In the genomic region with DNA sequence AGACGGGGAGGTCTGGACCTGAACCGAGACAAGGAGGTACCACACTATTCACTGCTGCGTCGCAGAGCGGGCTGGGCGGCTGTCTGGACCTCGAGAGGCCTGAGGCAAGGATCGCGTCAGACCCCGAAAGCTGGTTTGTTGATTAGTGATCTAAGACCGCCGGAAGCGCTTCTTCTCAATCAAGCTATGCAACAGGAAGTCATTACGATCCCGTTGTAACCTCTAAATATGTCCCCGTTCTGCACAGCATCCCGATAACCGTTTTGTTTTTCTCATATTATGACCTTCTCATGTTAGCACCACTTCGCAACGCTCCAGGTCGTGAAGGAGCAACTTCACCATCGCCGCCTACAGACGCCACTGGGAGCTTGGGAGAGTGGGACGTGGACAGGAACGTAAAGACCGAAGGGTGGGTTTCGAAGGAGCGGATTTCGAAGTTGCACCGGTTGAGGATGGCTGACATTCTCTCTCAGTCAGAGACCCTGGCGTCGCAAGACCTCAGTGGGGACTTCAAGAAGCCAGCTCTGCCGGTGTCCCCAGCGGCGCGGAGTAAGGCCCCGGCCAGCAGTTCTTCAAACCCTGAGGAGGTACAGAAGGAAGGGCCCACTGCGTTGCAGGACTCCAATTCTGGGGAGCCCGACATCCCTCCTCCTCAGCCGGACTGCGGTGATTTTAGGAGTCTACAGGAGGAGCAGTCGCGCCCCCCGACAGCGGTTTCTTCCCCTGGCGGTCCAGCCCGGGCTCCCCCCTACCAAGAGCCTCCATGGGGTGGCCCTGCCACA, we compare ENCODE assay signal across 8 cellular contexts. TPM values are rescaled to one million over a fixed set of nuclear protein-coding genes. Genes with fewer than 3 reads are reported as not detected.
DNase-seq lines count a peak whose midpoint lies in the region; TF ChIP-seq lines count a peak whose summit lies in the region.

A gene with protein sequence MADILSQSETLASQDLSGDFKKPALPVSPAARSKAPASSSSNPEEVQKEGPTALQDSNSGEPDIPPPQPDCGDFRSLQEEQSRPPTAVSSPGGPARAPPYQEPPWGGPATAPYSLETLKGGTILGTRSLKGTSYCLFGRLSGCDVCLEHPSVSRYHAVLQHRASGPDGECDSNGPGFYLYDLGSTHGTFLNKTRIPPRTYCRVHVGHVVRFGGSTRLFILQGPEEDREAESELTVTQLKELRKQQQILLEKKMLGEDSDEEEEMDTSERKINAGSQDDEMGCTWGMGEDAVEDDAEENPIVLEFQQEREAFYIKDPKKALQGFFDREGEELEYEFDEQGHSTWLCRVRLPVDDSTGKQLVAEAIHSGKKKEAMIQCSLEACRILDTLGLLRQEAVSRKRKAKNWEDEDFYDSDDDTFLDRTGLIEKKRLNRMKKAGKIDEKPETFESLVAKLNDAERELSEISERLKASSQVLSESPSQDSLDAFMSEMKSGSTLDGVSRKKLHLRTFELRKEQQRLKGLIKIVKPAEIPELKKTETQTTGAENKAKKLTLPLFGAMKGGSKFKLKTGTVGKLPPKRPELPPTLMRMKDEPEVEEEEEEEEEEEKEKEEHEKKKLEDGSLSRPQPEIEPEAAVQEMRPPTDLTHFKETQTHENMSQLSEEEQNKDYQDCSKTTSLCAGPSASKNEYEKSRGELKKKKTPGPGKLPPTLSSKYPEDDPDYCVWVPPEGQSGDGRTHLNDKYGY (plus strand): TSS at position 427 of the 782 bp plus-strand sequence. CDS start 26 bp downstream, at position 453.
A gene with protein sequence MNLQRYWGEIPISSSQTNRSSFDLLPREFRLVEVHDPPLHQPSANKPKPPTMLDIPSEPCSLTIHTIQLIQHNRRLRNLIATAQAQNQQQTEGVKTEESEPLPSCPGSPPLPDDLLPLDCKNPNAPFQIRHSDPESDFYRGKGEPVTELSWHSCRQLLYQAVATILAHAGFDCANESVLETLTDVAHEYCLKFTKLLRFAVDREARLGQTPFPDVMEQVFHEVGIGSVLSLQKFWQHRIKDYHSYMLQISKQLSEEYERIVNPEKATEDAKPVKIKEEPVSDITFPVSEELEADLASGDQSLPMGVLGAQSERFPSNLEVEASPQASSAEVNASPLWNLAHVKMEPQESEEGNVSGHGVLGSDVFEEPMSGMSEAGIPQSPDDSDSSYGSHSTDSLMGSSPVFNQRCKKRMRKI (minus strand): TSS at position 152 of the 782 bp plus-strand sequence. CDS start 1,422 bp downstream, outside the sequence.

- no peak for TF ChIP-seq EP300 in suprapubic skin (IDR thresholded peaks at IDR 0.05)

- H3K36me3 ChIP-seq in ES-I3 (ENCODE audit: insufficient read depth, low read length), result peaks cover 9% of the 10 kb centered on the region; the same call in 1 of the 2 replicates
- H3K36me3 ChIP-seq in HEK293 (ENCODE audit: control insufficient read depth in 2 of 2, insufficient read depth in 1 of 2, low read length in 2 of 2), result peaks cover 39 to 56% of the 10 kb centered on the region in 2 experiments
- H3K36me3 ChIP-seq in SK-N-MC (ENCODE audit: insufficient read depth, low read length), result peaks cover 39% of the 10 kb centered on the region
- peaks cover 43% of the 10 kb centered on the region for H3K36me3 ChIP-seq in suprapubic skin

- TF ChIP-seq CTCF in HEK293 (tag by site-specific recombination; IDR thresholded peaks at IDR 0.05) (peak; percentile 70; the same call in 1 of the 2 replicates), suprapubic skin (IDR thresholded peaks at IDR 0.05) (no peak)

- H3K4me1 Mint-ChIP-seq in activated naive CD4-positive, alpha-beta T cell treated with anti-CD3 and anti-CD28 coated beads, Interleukin-2, amount 50 U/mL, for 24 hours, result peaks cover 70% of the 10 kb centered on the region

- H3K9ac ChIP-seq in ES-I3 (ENCODE audit: low read depth, low read length), result peak within 1 kb of the TSS; percentile 71
- peak within 1 kb of the TSS; percentile 86 for H3K9ac ChIP-seq in SK-N-MC (ENCODE audit: insufficient read length)

- no peaks in the 10 kb centered on the region for H3K27me3 ChIP-seq in suprapubic skin

- no peaks in the 10 kb centered on the region for H3K9me3 ChIP-seq in ES-I3 (ENCODE audit: control insufficient read depth, insufficient read depth, low read length)
- no peaks in the 10 kb centered on the region for H3K9me3 ChIP-seq in HEK293 (ENCODE audit: control insufficient read depth, insufficient read depth, low read depth, low read length)
- no peaks in the 10 kb centered on the region for H3K9me3 ChIP-seq in SK-N-MC (ENCODE audit: low read depth, low read length)
- no peaks in the 10 kb centered on the region for H3K9me3 ChIP-seq in suprapubic skin

- H3K36me3 Mint-ChIP-seq in activated naive CD4-positive, alpha-beta T cell treated with anti-CD3 and anti-CD28 coated beads, Interleukin-2, amount 50 U/mL, for 24 hours, result peaks cover 16% of the 10 kb centered on the region

- CTCF ChIA-PET in HEK293 (lab: Yijun Ruan, JAX), result interaction anchor here (0.6 to 3.6 kb wide), 3 partner anchors 9 to 19 kb away, joined by 3 to 28 read pairs (median 4); no protein-coding TSS in a partner anchor

- no peaks in the 10 kb centered on the region for H3K9me3 Mint-ChIP-seq in activated naive CD4-positive, alpha-beta T cell treated with anti-CD3 and anti-CD28 coated beads, Interleukin-2, amount 50 U/mL, for 24 hours

- no peaks in the 10 kb centered on the region for H3K27me3 Mint-ChIP-seq in activated naive CD4-positive, alpha-beta T cell treated with anti-CD3 and anti-CD28 coated beads, Interleukin-2, amount 50 U/mL, for 24 hours

- H3K4me3 Mint-ChIP-seq in activated naive CD4-positive, alpha-beta T cell treated with anti-CD3 and anti-CD28 coated beads, Interleukin-2, amount 50 U/mL, for 24 hours, result peak within 1 kb of the TSS; percentile 98

- H3K4me1 ChIP-seq in ES-I3 (ENCODE audit: insufficient read depth, low read length) (0 out of 2 replicates have a peak, but pooled peaks cover 5% of the 10 kb centered on the region), HEK293 (ENCODE audit: control insufficient read depth, insufficient read depth, low read length) (peaks cover 7% of the 10 kb centered on the region; the same call in 1 of the 2 replicates), suprapubic skin (peaks cover 28% of the 10 kb centered on the region)

- H3K27ac ChIP-seq in HEK293 (ENCODE audit: extremely low read depth, low read depth, low read length) (peak within 1 kb of the TSS; percentile 72), SK-N-MC (peak within 1 kb of the TSS; percentile 96), suprapubic skin (peak within 1 kb of the TSS; percentile 94)

- WGBS in suprapubic skin, result 0% methylated on average over 29 of the region's 48 CpGs

- H3K4me3 ChIP-seq in HEK293 (ENCODE audit: low read depth, low read length) (peak within 1 kb of the TSS; percentile 78), SK-N-MC (peak within 1 kb of the TSS; percentile 91), suprapubic skin (peak within 1 kb of the TSS; percentile 61)

- DNase-seq in NAMALWA (ENCODE audit: low spot score) (peak; percentile 90), SK-N-MC (ENCODE audit: low read depth, low spot score) (peak; percentile 73), glomerular endothelial cell (ENCODE audit: extremely low read depth, low read depth, low spot score) (peak; percentile 80), occipital lobe (lab: John Stamatoyannopoulos, UW) (peak; percentile 77), suprapubic skin (ENCODE audit: low spot score in 2 of 2) (peak; percentile 85)

- H3K27ac Mint-ChIP-seq in activated naive CD4-positive, alpha-beta T cell treated with anti-CD3 and anti-CD28 coated beads, Interleukin-2, amount 50 U/mL, for 24 hours, result peak within 1 kb of the TSS; percentile 100

- POLR2A ChIA-PET in HEK293 (lab: Yijun Ruan, JAX), result interaction anchor here (0.6 to 1.7 kb wide), 12 partner anchors 8 to 307 kb away, joined by 3 to 14 read pairs (median 4); a partner anchor contains a TSS

- TF ChIP-seq POLR2A in suprapubic skin (IDR thresholded peaks at IDR 0.05), result peak in 1 of 2 donors; percentile 25

TF ChIP-seq in HEK293, 187 proteins besides CTCF, POLR2A, EP300 and RAD21 (continues in another document):
- TF ChIP-seq, protein P1, sequence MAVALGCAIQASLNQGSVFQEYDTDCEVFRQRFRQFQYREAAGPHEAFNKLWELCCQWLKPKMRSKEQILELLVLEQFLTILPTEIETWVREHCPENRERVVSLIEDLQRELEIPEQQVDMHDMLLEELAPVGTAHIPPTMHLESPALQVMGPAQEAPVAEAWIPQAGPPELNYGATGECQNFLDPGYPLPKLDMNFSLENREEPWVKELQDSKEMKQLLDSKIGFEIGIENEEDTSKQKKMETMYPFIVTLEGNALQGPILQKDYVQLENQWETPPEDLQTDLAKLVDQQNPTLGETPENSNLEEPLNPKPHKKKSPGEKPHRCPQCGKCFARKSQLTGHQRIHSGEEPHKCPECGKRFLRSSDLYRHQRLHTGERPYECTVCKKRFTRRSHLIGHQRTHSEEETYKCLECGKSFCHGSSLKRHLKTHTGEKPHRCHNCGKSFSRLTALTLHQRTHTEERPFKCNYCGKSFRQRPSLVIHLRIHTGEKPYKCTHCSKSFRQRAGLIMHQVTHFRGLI (tag by site-specific recombination; IDR thresholded peaks at IDR 0.05), result peak; percentile 64; the same call in 1 of the 2 replicates
- TF ChIP-seq GLI4 (tag by site-specific recombination; IDR thresholded peaks at IDR 0.05) (peak; percentile 91), GFI1B (tag by site-specific recombination; IDR thresholded peaks at IDR 0.05) (peak; percentile 70)
- TF ChIP-seq, protein P2, sequence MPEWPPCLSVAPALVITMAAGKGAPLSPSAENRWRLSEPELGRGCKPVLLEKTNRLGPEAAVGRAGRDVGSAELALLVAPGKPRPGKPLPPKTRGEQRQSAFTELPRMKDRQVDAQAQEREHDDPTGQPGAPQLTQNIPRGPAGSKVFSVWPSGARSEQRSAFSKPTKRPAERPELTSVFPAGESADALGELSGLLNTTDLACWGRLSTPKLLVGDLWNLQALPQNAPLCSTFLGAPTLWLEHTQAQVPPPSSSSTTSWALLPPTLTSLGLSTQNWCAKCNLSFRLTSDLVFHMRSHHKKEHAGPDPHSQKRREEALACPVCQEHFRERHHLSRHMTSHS (tag by site-specific recombination; IDR thresholded peaks at IDR 0.05), result 0 out of 2 replicates have a peak, but pooled peaks have one; percentile 37

RNA-seq across cellular contexts. Expression of the first gene that starts in this region (rescaled TPM):
- total RNA-seq in glomerular endothelial cell (18.1 and 26.4 TPM in 2 replicates), occipital lobe (30.4 TPM), suprapubic skin (10 to 100 TPM; 15.1 to 25.3 (median 20.7) TPM)

RNA-seq across cellular contexts. Expression of the second gene that starts in this region (rescaled TPM):
- total RNA-seq in glomerular endothelial cell, result 13.9 and 20.7 TPM in 2 replicates
- total RNA-seq in occipital lobe, result 26.0 TPM
- total RNA-seq in suprapubic skin, result 10 to 100 TPM; 17.0 to 27.3 (median 22.2) TPM

Comparison
In these comparisons a context has a peak if more than half of its experiments do, and no peak if none do; other contexts are left out.
1. Peak in every context shown above with its lines: DNase-seq, H3K4me3 ChIP-seq and H3K27ac ChIP-seq.